8 cellular contexts compared by ENCODE assay signal in genomic region chr12:104462931-104463339, GRCh38. TPM values are rescaled to one million over a fixed set of nuclear protein-coding genes. Genes with fewer than 3 reads are reported as not detected.
A peak's percentile ranks its signal among the peaks of the same experiment; 100 is the strongest.
DNase-seq lines count a peak whose midpoint lies in the region; ATAC-seq lines count a peak whose summit lies in the region.

No MANE protein-coding gene starts in this region.

- H3K36me3 ChIP-seq in CD4-positive, alpha-beta memory T cell (ENCODE audit: insufficient read depth, low read length), result no peaks in the 10 kb centered on the region
- peaks cover 47% of the 10 kb centered on the region for H3K36me3 ChIP-seq in KOPT-K1 (ENCODE audit: insufficient read depth, low read length)
- no peaks in the 10 kb centered on the region for H3K36me3 ChIP-seq in subcutaneous abdominal adipose tissue (ENCODE audit: control insufficient read depth in 5 of 5, insufficient read depth in 5 of 5, low read length in 5 of 5)

- POLR2A ChIA-PET in CD4-positive, alpha-beta memory T cell (lab: Charles Lee; ENCODE audit: partially characterized antibody), result interaction anchor here (0.7 to 5.9 kb wide), 6 partner anchors 10 to 209 kb away, joined by 3 to 39 read pairs (median 4); no protein-coding TSS in a partner anchor

- H3K4me3 Mint-ChIP-seq in CD4-positive, alpha-beta memory T cell, result peak overlapping the region; percentile 79 to 93 (median 84)
- peak overlapping the region; percentile 60 for H3K4me3 Mint-ChIP-seq in activated naive CD8-positive, alpha-beta T cell treated with anti-CD3 and anti-CD28 coated beads, Interleukin-2, amount 50 U/mL, for 24 hours

- H3K9me3 Mint-ChIP-seq in CD4-positive, alpha-beta memory T cell, result no peaks in the 10 kb centered on the region
- H3K9me3 Mint-ChIP-seq in activated naive CD8-positive, alpha-beta T cell treated with anti-CD3 and anti-CD28 coated beads, Interleukin-2, amount 50 U/mL, for 24 hours, result no peaks in the 10 kb centered on the region

- CTCF ChIA-PET in CD4-positive, alpha-beta memory T cell (lab: Charles Lee; ENCODE audit: partially characterized antibody), result interaction anchor here (3.6 kb wide), 1 partner anchor 15 kb away, joined by 12 read pairs; no protein-coding TSS in a partner anchor

- H3K36me3 Mint-ChIP-seq in CD4-positive, alpha-beta memory T cell, result peaks cover 0 to 14% of the 10 kb centered on the region in 2 donors
- H3K36me3 Mint-ChIP-seq in activated naive CD8-positive, alpha-beta T cell treated with anti-CD3 and anti-CD28 coated beads, Interleukin-2, amount 50 U/mL, for 24 hours (ENCODE audit: low read depth), result peaks cover 14% of the 10 kb centered on the region

- peak overlapping the region; percentile 62 for H3K27ac ChIP-seq in CD4-positive, alpha-beta memory T cell (ENCODE audit: low read depth, low read length)
- H3K27ac ChIP-seq in KOPT-K1 (ENCODE audit: low read depth, low read length, poor library complexity, severe bottlenecking) (peak overlapping the region; percentile 96), subcutaneous abdominal adipose tissue (ENCODE audit: low read depth, low read length) (peak overlapping the region; percentile 57)

- H3K9me3 ChIP-seq in CD4-positive, alpha-beta memory T cell (ENCODE audit: control insufficient read depth in 1 of 2, low read length in 2 of 2), result no peaks in the 10 kb centered on the region
- no peaks in the 10 kb centered on the region for H3K9me3 ChIP-seq in KOPT-K1 (ENCODE audit: insufficient read depth, low read length, poor library complexity, severe bottlenecking)
- no peaks in the 10 kb centered on the region for H3K9me3 ChIP-seq in subcutaneous abdominal adipose tissue (ENCODE audit: control insufficient read depth in 5 of 5, low read length in 5 of 5)

- no peak overlapping the region for H3K9ac ChIP-seq in subcutaneous abdominal adipose tissue (ENCODE audit: low read length in 5 of 5)

- peaks cover 60 to 95% (median 75%) of the 10 kb centered on the region in 4 donors for H3K4me1 Mint-ChIP-seq in CD4-positive, alpha-beta memory T cell
- H3K4me1 Mint-ChIP-seq in activated naive CD8-positive, alpha-beta T cell treated with anti-CD3 and anti-CD28 coated beads, Interleukin-2, amount 50 U/mL, for 24 hours, result peaks cover 84% of the 10 kb centered on the region

- peaks cover 86% of the 10 kb centered on the region for H3K4me1 ChIP-seq in CD4-positive, alpha-beta memory T cell (ENCODE audit: insufficient read depth, low read length)
- H3K4me1 ChIP-seq in subcutaneous abdominal adipose tissue (ENCODE audit: control insufficient read depth in 5 of 5, insufficient read depth in 5 of 5, low read length in 5 of 5), result peaks cover 6 to 50% (median 24%) of the 10 kb centered on the region in 5 donors

- peak overlapping the region; percentile 2 to 21 for H3K4me3 ChIP-seq in CD4-positive, alpha-beta memory T cell (ENCODE audit: low read length in 2 of 2)
- H3K4me3 ChIP-seq in subcutaneous abdominal adipose tissue (ENCODE audit: low read depth in 1 of 5, low read length in 5 of 5), result no peak overlapping the region

- no peaks in the 10 kb centered on the region for H3K27me3 ChIP-seq in CD4-positive, alpha-beta memory T cell (ENCODE audit: insufficient read depth, low read length)
- peaks cover 0 to 8% (median 3%) of the 10 kb centered on the region in 5 donors for H3K27me3 ChIP-seq in subcutaneous abdominal adipose tissue (ENCODE audit: control insufficient read depth in 5 of 5, insufficient read depth in 4 of 5, low read length in 5 of 5)

- ATAC-seq in GM19463 (IDR thresholded peaks at IDR 0.05; ENCODE audit: unreplicated experiment), result peak; percentile 60
- ATAC-seq in activated naive CD8-positive, alpha-beta T cell treated with anti-CD3 and anti-CD28 coated beads, Interleukin-2, amount 50 U/mL, for 24 hours, result peak; percentile 60

- peak overlapping the region; percentile 85 to 96 (median 93) for H3K27ac Mint-ChIP-seq in CD4-positive, alpha-beta memory T cell
- peak overlapping the region; percentile 80 for H3K27ac Mint-ChIP-seq in activated naive CD8-positive, alpha-beta T cell treated with anti-CD3 and anti-CD28 coated beads, Interleukin-2, amount 50 U/mL, for 24 hours

- intact Hi-C loops in CD4-positive, alpha-beta memory T cell (cut with micrococcal nuclease), result loop anchor here (1.0 to 10.0 kb wide), 2 partner anchors 13 to 158 kb away; partner anchors contain the start of gene EID3

- H3K27me3 Mint-ChIP-seq in CD4-positive, alpha-beta memory T cell, result no peaks in the 10 kb centered on the region
- no peaks in the 10 kb centered on the region for H3K27me3 Mint-ChIP-seq in activated naive CD8-positive, alpha-beta T cell treated with anti-CD3 and anti-CD28 coated beads, Interleukin-2, amount 50 U/mL, for 24 hours

- DNase-seq in CD4-positive, alpha-beta memory T cell, result peak; percentile 53 to 83 (median 58)
- no peak for DNase-seq in activated naive CD8-positive, alpha-beta T cell treated with anti-CD3 and anti-CD28 coated beads, Interleukin-2, amount 50 U/mL, for 24 hours
- DNase-seq in DMS114 treated with DMSO at 0.1 percent for 48 hours (lab: John Stamatoyannopoulos, UW; ENCODE audit: unreplicated experiment) (no peak), NCI-H524 (lab: John Stamatoyannopoulos, UW) (no peak), NCI-H510A treated with DMSO at 0.1 percent for 48 hours (lab: John Stamatoyannopoulos, UW) (no peak)

RNA-seq across cellular contexts. Expression of gene CHST11, which starts 6.2 kb away (rescaled TPM):
- 10 to 100 TPM; 55.1 to 55.8 TPM for total RNA-seq in CD4-positive, alpha-beta memory T cell
- 10 to 100 TPM; 63.8 to 64.6 TPM for polyA plus RNA-seq in CD4-positive, alpha-beta memory T cell

Comparison
In these comparisons a context has a peak if more than half of its experiments do, and no peak if none do; other contexts are left out.
1. DNase-seq: peak in CD4-positive, alpha-beta memory T cell (5 of 5); none in activated naive CD8-positive, alpha-beta T cell treated with anti-CD3 and anti-CD28 coated beads, Interleukin-2, amount 50 U/mL, for 24 hours (single experiment), DMS114 treated with DMSO at 0.1 percent for 48 hours (single experiment), NCI-H524 (0 of 2) and NCI-H510A treated with DMSO at 0.1 percent for 48 hours (single experiment).
2. H3K4me3 ChIP-seq: peak in CD4-positive, alpha-beta memory T cell (2 of 2); none in subcutaneous abdominal adipose tissue (0 of 5).
3. Peak in every context shown above with its lines, with median percentiles within 50 percentile points of each other: H3K27ac ChIP-seq.